Comparison of ENCODE assay signal across 32 cellular contexts in genomic region chr6:122809671-122810070, GRCh38. TPM values are rescaled to one million over a fixed set of nuclear protein-coding genes. Genes with fewer than 3 reads are reported as not detected.
"Had no signal": no experiment of that assay in that cellular context is flagged by ENCODE, and none has a peak within 500 bp of the region (broad histone marks: within the 10 kb centered on the region; RNA-seq: fewer than 3 reads in every experiment).

No MANE protein-coding gene starts in this region.

- ATAC-seq: mucosa of descending colon; naive thymus-derived CD4-positive, alpha-beta T cell; natural killer cell treated with Interleukin-12 subunit alpha and Interleukin-12 subunit beta and Interleukin-15 and Interleukin-18, amount 100 ng/mL, for 72 hours; right lobe of liver; stimulated activated effector memory CD8-positive, alpha-beta T cell treated with anti-CD3 and anti-CD28 coated beads, Interleukin-12 subunit alpha, Interleukin-12 subunit beta, amount 100 ng/mL, for 72 hours; upper lobe of right lung had no signal

- DNase-seq: hypothalamus; immature natural killer cell; islet precursor cell; left ventricle myocardium inferior; midbrain; mucosa of descending colon; naive thymus-derived CD4-positive, alpha-beta T cell; ovary; right lobe of liver; stimulated activated CD4-positive, alpha-beta T cell treated with anti-CD3 and anti-CD28 coated beads, Interleukin-12 subunit alpha, Interleukin-12 subunit beta, amount 100 ng/mL, for 4 hours; stimulated activated CD4-positive, alpha-beta T cell treated with anti-CD3 and anti-CD28 coated beads, Interleukin-15, amount 100 ng/mL, for 24 hours; stimulated activated CD4-positive, alpha-beta T cell treated with anti-CD3 and anti-CD28 coated beads, Interleukin-2, amount 100 ng/mL, for 24 hours; stimulated activated CD4-positive, alpha-beta T cell treated with anti-CD3 and anti-CD28 coated beads, Interleukin-4, amount 100 ng/mL, for 1 hour; stimulated activated naive CD4-positive, alpha-beta T cell; tibial artery; trophoblast cell; upper lobe of right lung had no signal

- FAIRE-seq: urothelium cell line had no signal

- H3K27me3 ChIP-seq: ovary, right atrium auricular region, right lobe of liver, suprapubic skin, tibial artery, upper lobe of right lung had no signal

- H3K36me3 ChIP-seq: ovary, thoracic aorta had no signal

- H3K4me3 ChIP-seq: left ventricle myocardium inferior, lung, mucosa of descending colon, ovary, right atrium auricular region, right lobe of liver, suprapubic skin, thoracic aorta, tibial artery, upper lobe of right lung had no signal

- H3K4me1 ChIP-seq: left ventricle myocardium inferior, right atrium auricular region, right lobe of liver, tibial artery, upper lobe of right lung had no signal

- H3K27ac ChIP-seq: left ventricle myocardium inferior, ovary, right atrium auricular region, right lobe of liver, suprapubic skin, thoracic aorta, tibial artery, upper lobe of right lung had no signal

- H3K9me3 ChIP-seq: left ventricle myocardium inferior, mucosa of descending colon, ovary, right atrium auricular region, right lobe of liver, suprapubic skin, thoracic aorta, tibial artery, upper lobe of right lung had no signal

RNA-seq across cellular contexts. Expression of gene SMPDL3A, which starts 20.6 kb away (rescaled TPM):
- polyA plus RNA-seq: naive thymus-derived CD4-positive, alpha-beta T cell had no signal

RNA-seq across cellular contexts. Expression of gene FABP7, which starts 30.2 kb away (rescaled TPM):
- total RNA-seq: kidney epithelial cell; left ventricle myocardium inferior; mesenteric fat pad; mucosa of descending colon; myocyte; naive thymus-derived CD4-positive, alpha-beta T cell; natural killer cell treated with Interleukin-12 subunit alpha and Interleukin-12 subunit beta and Interleukin-15 and Interleukin-18, amount 100 ng/mL, for 72 hours; omental fat pad; ovary; pulmonary artery endothelial cell; renal cortical epithelial cell; right lobe of liver; skeletal muscle tissue; subcutaneous adipose tissue; thoracic aorta; upper lobe of right lung had no signal
- polyA plus RNA-seq: immature natural killer cell; naive thymus-derived CD4-positive, alpha-beta T cell; ovary had no signal
